8 cellular contexts compared by ENCODE assay signal in the genomic region with DNA sequence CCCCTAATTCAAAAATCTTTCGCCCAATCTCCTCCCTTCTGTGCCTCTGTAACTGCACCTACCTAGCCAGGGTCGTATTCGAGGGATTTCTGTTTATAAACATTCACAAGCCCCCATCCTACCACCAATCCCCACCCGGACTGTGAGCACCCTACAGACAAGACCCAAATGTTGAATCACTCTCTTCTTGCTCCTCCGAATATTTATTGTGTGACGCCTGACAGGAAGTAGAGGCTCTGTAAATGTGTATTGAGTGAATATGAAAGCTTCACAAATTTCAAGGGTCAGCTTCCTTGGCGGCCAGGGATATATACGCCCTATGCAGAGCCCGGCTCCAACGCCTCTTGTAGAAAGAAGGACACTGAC. TPM values are rescaled to one million over a fixed set of nuclear protein-coding genes. Genes with fewer than 3 reads are reported as not detected.
DNase-seq lines count a peak whose midpoint lies in the region; ATAC-seq, FAIRE-seq and TF ChIP-seq lines count a peak whose summit lies in the region.

No MANE protein-coding gene starts in this region.

- H3K36me3 ChIP-seq in SK-N-SH (replicated peaks in 1 of 2; ENCODE audit: control insufficient read depth in 1 of 2, insufficient read depth in 2 of 2, low read length in 1 of 2), result no peaks in the 10 kb centered on the region
- no peaks in the 10 kb centered on the region for H3K36me3 ChIP-seq in parathyroid adenoma (ENCODE audit: control insufficient read depth, insufficient read depth, low read length)

- TF ChIP-seq CTCF in SK-N-SH (IDR thresholded peaks at IDR 0.05) (no peak), NB4 (IDR thresholded peaks at IDR 0.05; ENCODE audit: low read depth, low read length) (no peak), endothelial cell (IDR thresholded peaks at IDR 0.05; ENCODE audit: unreplicated experiment) (no peak), parathyroid adenoma (IDR thresholded peaks at IDR 0.05) (no peak), D721Med (IDR thresholded peaks at IDR 0.05; ENCODE audit: insufficient read depth, missing control alignments) (no peak)

- no peaks in the 10 kb centered on the region for H4K20me1 ChIP-seq in SK-N-SH (ENCODE audit: insufficient read depth)

- H3K9me3 Mint-ChIP-seq in endothelial cell (ENCODE audit: unreplicated experiment), result no peaks in the 10 kb centered on the region

- H3F3A ChIP-seq in SK-N-SH (replicated peaks; ENCODE audit: insufficient read depth), result peaks cover 6% of the 10 kb centered on the region

- H3K36me3 Mint-ChIP-seq in endothelial cell (ENCODE audit: low read depth, unreplicated experiment), result peaks cover 5% of the 10 kb centered on the region

- H3K4me1 ChIP-seq in SK-N-SH (ENCODE audit: control insufficient read depth in 1 of 2, insufficient read depth in 2 of 2, low read depth in 1 of 2, low read length in 1 of 2), result peaks cover 0 to 7% of the 10 kb centered on the region in 2 experiments; a peak in 1 of 4 replicates
- H3K4me1 ChIP-seq in parathyroid adenoma, result peaks cover 8% of the 10 kb centered on the region

- no peaks in the 10 kb centered on the region for H3K9me2 ChIP-seq in SK-N-SH

- H3K27me3 Mint-ChIP-seq in endothelial cell (ENCODE audit: unreplicated experiment), result peaks cover 6% of the 10 kb centered on the region

- no peak for DNase-seq in SK-N-SH
- DNase-seq in NB4 (ENCODE audit: low read depth), result no peak
- DNase-seq in endothelial cell (ENCODE audit: low spot score), result no peak
- DNase-seq in HUDEP-2 (lab: John Stamatoyannopoulos, UW; ENCODE audit: unreplicated experiment in 76 of 76), result no peak
- DNase-seq in D721Med (ENCODE audit: insufficient read length, low spot score), result no peak

- no peak for TF ChIP-seq RAD21 in SK-N-SH (IDR thresholded peaks at IDR 0.05; ENCODE audit: low read length)

- POLR2A ChIA-PET in SK-N-SH (lab: Yijun Ruan, JAX), result interaction anchor here (1.4 kb wide), 1 partner anchor 44 kb away, joined by 3 read pairs; no protein-coding TSS in a partner anchor

- H3K9me3 ChIP-seq in SK-N-SH (no peaks in the 10 kb centered on the region), parathyroid adenoma (ENCODE audit: control insufficient read depth, low read length) (no peaks in the 10 kb centered on the region)

- FAIRE-seq in D721Med (lab: Jason Lieb, UNC), result no peak

- H3K27ac ChIP-seq in SK-N-SH (ENCODE audit: low read depth in 2 of 2, low read length in 1 of 2), result peak overlapping the region; percentile 55 to 87; a peak in 3 of 4 replicates
- H3K27ac ChIP-seq in parathyroid adenoma, result peak overlapping the region; percentile 82

- H2AFZ ChIP-seq in SK-N-SH (ENCODE audit: low read depth) (peak overlapping the region; percentile 81), parathyroid adenoma (peak overlapping the region; percentile 87)

- H3K9ac ChIP-seq in SK-N-SH (peak overlapping the region; percentile 51; the same call in 1 of the 2 replicates), parathyroid adenoma (no peak overlapping the region)

- no peak for ATAC-seq in SK-N-SH treated with all-trans-retinoic acid at 6 μM for 48 hours
- ATAC-seq in GM18868 (IDR thresholded peaks at IDR 0.05; ENCODE audit: unreplicated experiment), result no peak

- H3K4me2 ChIP-seq in SK-N-SH, result peak overlapping the region; percentile 97
- H3K4me2 ChIP-seq in parathyroid adenoma (ENCODE audit: low read length), result peak overlapping the region; percentile 99

- TF ChIP-seq EP300 in SK-N-SH (IDR thresholded peaks at IDR 0.05; ENCODE audit: borderline replicate concordance in 1 of 2, low read depth in 1 of 2, low read length in 1 of 2), result no peak

- CTCF ChIA-PET in SK-N-SH (lab: Yijun Ruan, JAX), result interaction anchor here (0.7 to 2.1 kb wide), 7 partner anchors 8 to 561 kb away, joined by 3 to 5 read pairs (median 3); no protein-coding TSS in a partner anchor

- H3K27me3 ChIP-seq in SK-N-SH (ENCODE audit: insufficient read depth) (peaks cover 14% of the 10 kb centered on the region; the same call in 1 of the 2 replicates), parathyroid adenoma (ENCODE audit: control insufficient read depth, insufficient read depth, low read length) (no peaks in the 10 kb centered on the region)

- H3K79me2 ChIP-seq in SK-N-SH (ENCODE audit: insufficient read depth), result no peaks in the 10 kb centered on the region
- no peaks in the 10 kb centered on the region for H3K79me2 ChIP-seq in parathyroid adenoma

- peak overlapping the region; percentile 86 for H3K4me3 Mint-ChIP-seq in endothelial cell (ENCODE audit: unreplicated experiment)

- H3K4me3 ChIP-seq in SK-N-SH (ENCODE audit: low read depth in 2 of 2, low read length in 1 of 2), result peak overlapping the region; percentile 70 to 78
- peak overlapping the region; percentile 74 for H3K4me3 ChIP-seq in NB4 (ENCODE audit: low read depth, low read length)
- H3K4me3 ChIP-seq in parathyroid adenoma (ENCODE audit: low read depth, low read length), result peak overlapping the region; percentile 96

- H3K4me1 Mint-ChIP-seq in endothelial cell (ENCODE audit: unreplicated experiment), result peaks cover 6% of the 10 kb centered on the region

- WGBS in SK-N-SH (ENCODE audit: low lambda C conversion rate), result 44% methylated on average over 9 of the region's 10 CpGs

- TF ChIP-seq POLR2A in NB4 (IDR thresholded peaks at IDR 0.05; ENCODE audit: extremely low read depth, insufficient read length), result no peak

- peak overlapping the region; percentile 10 for H3K27ac Mint-ChIP-seq in endothelial cell (ENCODE audit: unreplicated experiment)

TF ChIP-seq in SK-N-SH, 30 proteins besides CTCF, POLR2A, EP300 and RAD21 (continues in another document):
- TF ChIP-seq, protein P1, sequence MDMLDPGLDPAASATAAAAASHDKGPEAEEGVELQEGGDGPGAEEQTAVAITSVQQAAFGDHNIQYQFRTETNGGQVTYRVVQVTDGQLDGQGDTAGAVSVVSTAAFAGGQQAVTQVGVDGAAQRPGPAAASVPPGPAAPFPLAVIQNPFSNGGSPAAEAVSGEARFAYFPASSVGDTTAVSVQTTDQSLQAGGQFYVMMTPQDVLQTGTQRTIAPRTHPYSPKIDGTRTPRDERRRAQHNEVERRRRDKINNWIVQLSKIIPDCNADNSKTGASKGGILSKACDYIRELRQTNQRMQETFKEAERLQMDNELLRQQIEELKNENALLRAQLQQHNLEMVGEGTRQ (IDR thresholded peaks at IDR 0.05; ENCODE audit: borderline replicate concordance, low read depth, low read length), result no peak

TF ChIP-seq in SK-N-SH treated with all-trans-retinoic acid at 6 μM for 48 hours, 23 proteins besides CTCF, POLR2A, EP300 and RAD21:
- TF ChIP-seq ZNF8 (CRISPR knock-in tag; IDR thresholded peaks at IDR 0.05) (no peak), CSDC2 (CRISPR knock-in tag; IDR thresholded peaks at IDR 0.05) (no peak), ZNF70 (CRISPR knock-in tag; IDR thresholded peaks at IDR 0.05) (no peak), ISL1 (CRISPR knock-in tag; IDR thresholded peaks at IDR 0.05) (no peak)
- TF ChIP-seq, protein P2, sequence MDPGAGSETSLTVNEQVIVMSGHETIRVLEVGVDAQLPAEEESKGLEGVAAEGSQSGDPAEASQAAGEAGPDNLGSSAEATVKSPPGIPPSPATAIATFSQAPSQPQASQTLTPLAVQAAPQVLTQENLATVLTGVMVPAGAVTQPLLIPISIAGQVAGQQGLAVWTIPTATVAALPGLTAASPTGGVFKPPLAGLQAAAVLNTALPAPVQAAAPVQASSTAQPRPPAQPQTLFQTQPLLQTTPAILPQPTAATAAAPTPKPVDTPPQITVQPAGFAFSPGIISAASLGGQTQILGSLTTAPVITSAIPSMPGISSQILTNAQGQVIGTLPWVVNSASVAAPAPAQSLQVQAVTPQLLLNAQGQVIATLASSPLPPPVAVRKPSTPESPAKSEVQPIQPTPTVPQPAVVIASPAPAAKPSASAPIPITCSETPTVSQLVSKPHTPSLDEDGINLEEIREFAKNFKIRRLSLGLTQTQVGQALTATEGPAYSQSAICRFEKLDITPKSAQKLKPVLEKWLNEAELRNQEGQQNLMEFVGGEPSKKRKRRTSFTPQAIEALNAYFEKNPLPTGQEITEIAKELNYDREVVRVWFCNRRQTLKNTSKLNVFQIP (CRISPR knock-in tag; IDR thresholded peaks at IDR 0.05; ENCODE audit: borderline replicate concordance, low read depth), result no peak
- TF ChIP-seq, protein P3, sequence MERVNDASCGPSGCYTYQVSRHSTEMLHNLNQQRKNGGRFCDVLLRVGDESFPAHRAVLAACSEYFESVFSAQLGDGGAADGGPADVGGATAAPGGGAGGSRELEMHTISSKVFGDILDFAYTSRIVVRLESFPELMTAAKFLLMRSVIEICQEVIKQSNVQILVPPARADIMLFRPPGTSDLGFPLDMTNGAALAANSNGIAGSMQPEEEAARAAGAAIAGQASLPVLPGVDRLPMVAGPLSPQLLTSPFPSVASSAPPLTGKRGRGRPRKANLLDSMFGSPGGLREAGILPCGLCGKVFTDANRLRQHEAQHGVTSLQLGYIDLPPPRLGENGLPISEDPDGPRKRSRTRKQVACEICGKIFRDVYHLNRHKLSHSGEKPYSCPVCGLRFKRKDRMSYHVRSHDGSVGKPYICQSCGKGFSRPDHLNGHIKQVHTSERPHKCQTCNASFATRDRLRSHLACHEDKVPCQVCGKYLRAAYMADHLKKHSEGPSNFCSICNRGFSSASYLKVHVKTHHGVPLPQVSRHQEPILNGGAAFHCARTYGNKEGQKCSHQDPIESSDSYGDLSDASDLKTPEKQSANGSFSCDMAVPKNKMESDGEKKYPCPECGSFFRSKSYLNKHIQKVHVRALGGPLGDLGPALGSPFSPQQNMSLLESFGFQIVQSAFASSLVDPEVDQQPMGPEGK (CRISPR knock-in tag; IDR thresholded peaks at IDR 0.05; ENCODE audit: borderline replicate concordance), result no peak

RNA-seq across cellular contexts. Expression of a gene that starts 1.6 kb away (rescaled TPM):
- 19.7 and 19.8 TPM in 2 replicates for polyA plus RNA-seq in SK-N-SH (2012; rRNA removed)
- polyA plus RNA-seq in SK-N-SH (2012; cell fraction: cytosol; rRNA removed), result 11.1 and 16.2 TPM in 2 replicates
- polyA plus RNA-seq in SK-N-SH (2012; cell fraction: nucleus; rRNA removed), result 52.5 and 53.5 TPM in 2 replicates
- 4.7 TPM for total RNA-seq in endothelial cell (ENCODE audit: unreplicated experiment)
